In the genomic region with DNA sequence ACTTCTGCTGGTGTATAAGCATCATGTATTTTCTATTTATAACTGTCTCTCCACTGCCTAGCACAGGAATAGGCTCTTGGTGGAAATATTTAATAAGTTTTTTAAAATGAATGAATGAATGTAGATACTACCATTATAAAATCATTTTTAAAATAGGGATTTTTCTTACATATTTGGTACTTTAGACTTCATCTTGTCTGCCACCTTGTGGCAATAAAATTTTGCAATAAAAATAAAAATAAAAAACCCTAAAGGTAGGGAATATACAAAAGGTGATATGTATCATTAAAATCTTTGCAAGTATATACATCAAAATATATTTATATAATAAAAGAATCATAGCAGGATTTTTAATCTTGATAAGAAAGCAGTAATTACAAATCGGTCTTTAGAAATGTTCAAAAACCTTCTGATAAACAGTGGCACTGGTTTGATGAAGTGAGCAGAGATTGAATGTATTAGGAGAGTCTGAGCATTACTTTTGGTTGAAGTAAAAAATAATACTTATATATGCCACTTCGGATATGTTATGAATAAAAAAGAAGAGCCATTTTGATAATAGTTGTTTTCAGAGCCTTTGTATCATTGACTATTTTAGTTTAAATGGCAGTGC, we compare ENCODE assay signal across 11 cellular contexts.
DNase-seq lines count a peak whose midpoint lies in the region; FAIRE-seq and TF ChIP-seq lines count a peak whose summit lies in the region.
"Had no signal": no experiment of that assay in that cellular context is flagged by ENCODE, and none has a peak within 500 bp of the region (broad histone marks: within the 10 kb centered on the region; RNA-seq: fewer than 3 reads in every experiment).

No MANE protein-coding gene starts in this region.

- FAIRE-seq in D721Med (lab: Jason Lieb, UNC): no peak
- no peak for FAIRE-seq in bronchial epithelial cell (lab: Jason Lieb, UNC)
- FAIRE-seq in HTR-8/SVneo (lab: Jason Lieb, UNC): no peak

- H3K27me3 ChIP-seq in bronchial epithelial cell (ENCODE audit: control insufficient read depth, insufficient read depth, low read length): no peaks in the 10 kb centered on the region

- intact Hi-C loops in posterior cingulate gyrus (cut with DNase I): loop anchor here (1.0 to 2.0 kb wide), 2 partner anchors 210 to 237 kb away; no protein-coding TSS in a partner anchor

- DNase-seq in D721Med (ENCODE audit: insufficient read length, low spot score) (no peak), Kasumi-1 (lab: John Stamatoyannopoulos, UW) (peak; percentile 6 to 16), bronchial epithelial cell (ENCODE audit: low read depth) (peak; percentile 10), medulla oblongata (ENCODE audit: extremely low spot score) (peak; percentile 16), NCI-H748 treated with DMSO at 0.1 percent for 48 hours (lab: John Stamatoyannopoulos, UW) (no peak), posterior cingulate gyrus (no peak), AG20443 (ENCODE audit: low spot score) (no peak), HTR-8/SVneo (ENCODE audit: insufficient read length, low spot score) (no peak)
- DNase-seq: NCI-H2029; small intestine; stimulated activated naive CD4-positive, alpha-beta T cell treated with Interleukin-2 at 50 U/mL for 16 hours had no signal

- no peaks in the 10 kb centered on the region for H3K36me3 ChIP-seq in bronchial epithelial cell (ENCODE audit: control insufficient read depth, insufficient read depth, low read length)

- H3K4me3 ChIP-seq in bronchial epithelial cell (ENCODE audit: low read depth, low read length): no peak overlapping the region

- TF ChIP-seq CTCF in D721Med (IDR thresholded peaks at IDR 0.05; ENCODE audit: insufficient read depth, missing control alignments) (peak; percentile 24), bronchial epithelial cell (IDR thresholded peaks at IDR 0.05; ENCODE audit: insufficient read depth, low read length, severe bottlenecking) (no peak)

Comparison
In these comparisons a context has a peak if more than half of its experiments do, and no peak if none do; other contexts are left out.
1. DNase-seq: peak in Kasumi-1 (2 of 2), bronchial epithelial cell (single experiment) and medulla oblongata (single experiment); none in D721Med (single experiment), NCI-H748 treated with DMSO at 0.1 percent for 48 hours (single experiment), posterior cingulate gyrus (0 of 10), AG20443 (single experiment) and HTR-8/SVneo (single experiment).